In genomic region chr2:69438580-69438979, GRCh38 we compare ENCODE assay signal across 11 cellular contexts. TPM values are rescaled to one million over a fixed set of nuclear protein-coding genes. Genes with fewer than 3 reads are reported as not detected.
DNase-seq lines count a peak whose midpoint lies in the region; ATAC-seq lines count a peak whose summit lies in the region.
"Had no signal": no experiment of that assay in that cellular context is flagged by ENCODE, and none has a peak within 500 bp of the region (broad histone marks: within the 10 kb centered on the region; RNA-seq: fewer than 3 reads in every experiment).

No MANE protein-coding gene starts in this region.

- H3K27ac Mint-ChIP-seq in T-helper 2 cell treated with Interferon-gamma antibody and Interleukin-4, amounts not matched to agents 5 μg/mL and 100 μg/mL, for 36 hours: peak overlapping the region; percentile 96
- peak overlapping the region; percentile 91 for H3K27ac Mint-ChIP-seq in activated T-helper 17 cell treated with anti-CD3 and anti-CD28 coated beads, Interleukin-2, amount 50 U/mL, for 72 hours

- H3K4me3 Mint-ChIP-seq in T-helper 2 cell treated with Interferon-gamma antibody and Interleukin-4, amounts not matched to agents 5 μg/mL and 100 μg/mL, for 36 hours: peak overlapping the region; percentile 27
- H3K4me3 Mint-ChIP-seq in activated T-helper 17 cell treated with anti-CD3 and anti-CD28 coated beads, Interleukin-2, amount 50 U/mL, for 72 hours: peak overlapping the region; percentile 81

- no peaks in the 10 kb centered on the region for H3K27me3 ChIP-seq in layer of hippocampus (ENCODE audit: control insufficient read depth, insufficient read depth, low read length)
- no peaks in the 10 kb centered on the region for H3K27me3 ChIP-seq in stomach smooth muscle (ENCODE audit: control insufficient read depth in 1 of 2, insufficient read depth in 2 of 2, low read length in 2 of 2)

- H3K4me3 ChIP-seq in stomach smooth muscle (ENCODE audit: low read length in 2 of 2): no peak overlapping the region

- peaks cover 8% of the 10 kb centered on the region for H3K9me3 Mint-ChIP-seq in T-helper 2 cell treated with Interferon-gamma antibody and Interleukin-4, amounts not matched to agents 5 μg/mL and 100 μg/mL, for 36 hours
- H3K9me3 Mint-ChIP-seq in activated T-helper 17 cell treated with anti-CD3 and anti-CD28 coated beads, Interleukin-2, amount 50 U/mL, for 72 hours: peaks cover 6% of the 10 kb centered on the region

- no peaks in the 10 kb centered on the region for H3K36me3 ChIP-seq in stomach smooth muscle (ENCODE audit: control insufficient read depth in 2 of 2, insufficient read depth in 2 of 2, low read length in 2 of 2)

- H3K9me3 ChIP-seq in stomach smooth muscle (ENCODE audit: control insufficient read depth in 2 of 2, low read length in 2 of 2): no peaks in the 10 kb centered on the region

- peak overlapping the region in 1 of 2 donors; percentile 87 for H3K9ac ChIP-seq in stomach smooth muscle (ENCODE audit: low read length in 2 of 2)

- H3K27me3 Mint-ChIP-seq in T-helper 2 cell treated with Interferon-gamma antibody and Interleukin-4, amounts not matched to agents 5 μg/mL and 100 μg/mL, for 36 hours (ENCODE audit: low read depth): no peaks in the 10 kb centered on the region
- H3K27me3 Mint-ChIP-seq in activated T-helper 17 cell treated with anti-CD3 and anti-CD28 coated beads, Interleukin-2, amount 50 U/mL, for 72 hours: no peaks in the 10 kb centered on the region

- H3K4me1 ChIP-seq in stomach smooth muscle (ENCODE audit: control insufficient read depth, insufficient read depth, low read length): peaks cover 19% of the 10 kb centered on the region

- H3K4me1 Mint-ChIP-seq in T-helper 2 cell treated with Interferon-gamma antibody and Interleukin-4, amounts not matched to agents 5 μg/mL and 100 μg/mL, for 36 hours (ENCODE audit: low read depth): peaks cover 21% of the 10 kb centered on the region
- H3K4me1 Mint-ChIP-seq in activated T-helper 17 cell treated with anti-CD3 and anti-CD28 coated beads, Interleukin-2, amount 50 U/mL, for 72 hours: peaks cover 18% of the 10 kb centered on the region

- no peak for ATAC-seq in activated T-helper 17 cell treated with anti-CD3 and anti-CD28 coated beads, Interleukin-2, amount 50 U/mL, for 72 hours (replicated peaks)
- ATAC-seq in stimulated activated naive CD8-positive, alpha-beta T cell treated with anti-CD3 and anti-CD28 coated beads, Interleukin-15, Interleukin-2, amounts not matched to agents 100 U/mL and 50 U/mL, for 24 hours: no peak
- ATAC-seq in GM18870 (IDR thresholded peaks at IDR 0.05; ENCODE audit: unreplicated experiment): no peak

- H3K27ac ChIP-seq in layer of hippocampus (ENCODE audit: low read depth, low read length) (peak overlapping the region; percentile 88), stomach smooth muscle (ENCODE audit: low read length) (peak overlapping the region; percentile 99)

- H3K36me3 Mint-ChIP-seq in T-helper 2 cell treated with Interferon-gamma antibody and Interleukin-4, amounts not matched to agents 5 μg/mL and 100 μg/mL, for 36 hours (ENCODE audit: low read depth): peaks cover 9% of the 10 kb centered on the region
- H3K36me3 Mint-ChIP-seq in activated T-helper 17 cell treated with anti-CD3 and anti-CD28 coated beads, Interleukin-2, amount 50 U/mL, for 72 hours (ENCODE audit: low read depth): no peaks in the 10 kb centered on the region

- no peak for DNase-seq in T-helper 2 cell treated with Interferon-gamma antibody and Interleukin-4, amounts not matched to agents 5 μg/mL and 100 μg/mL, for 36 hours (ENCODE audit: low spot score)
- no peak for DNase-seq in T-helper 2 cell
- DNase-seq in stimulated activated naive CD8-positive, alpha-beta T cell treated with anti-CD3 and anti-CD28 coated beads, Interleukin-15, Interleukin-2, amounts not matched to agents 100 U/mL and 50 U/mL, for 24 hours: no peak
- no peak for DNase-seq in NCI-H1436 treated with DMSO at 0.1 percent for 48 hours (lab: John Stamatoyannopoulos, UW)
- DNase-seq: activated CD4-positive, alpha-beta T cell treated with anti-CD3 and anti-CD28 coated beads, Interleukin-2, amount 50 U/mL, for 1 hour; KBM-7; RPMI8226 had no signal

RNA-seq across cellular contexts. Expression of gene NFU1, which starts 1.3 kb away (rescaled TPM):
- 10 to 100 TPM; 15.4 to 32.3 TPM for total RNA-seq in activated T-helper 17 cell treated with anti-CD3 and anti-CD28 coated beads, Interleukin-2, amount 50 U/mL, for 72 hours

RNA-seq across cellular contexts. Expression of gene GFPT1, which starts 51.6 kb away (rescaled TPM):
- 10 to 100 TPM; 32.7 to 43.8 TPM for total RNA-seq in activated T-helper 17 cell treated with anti-CD3 and anti-CD28 coated beads, Interleukin-2, amount 50 U/mL, for 72 hours
